In the genomic region with DNA sequence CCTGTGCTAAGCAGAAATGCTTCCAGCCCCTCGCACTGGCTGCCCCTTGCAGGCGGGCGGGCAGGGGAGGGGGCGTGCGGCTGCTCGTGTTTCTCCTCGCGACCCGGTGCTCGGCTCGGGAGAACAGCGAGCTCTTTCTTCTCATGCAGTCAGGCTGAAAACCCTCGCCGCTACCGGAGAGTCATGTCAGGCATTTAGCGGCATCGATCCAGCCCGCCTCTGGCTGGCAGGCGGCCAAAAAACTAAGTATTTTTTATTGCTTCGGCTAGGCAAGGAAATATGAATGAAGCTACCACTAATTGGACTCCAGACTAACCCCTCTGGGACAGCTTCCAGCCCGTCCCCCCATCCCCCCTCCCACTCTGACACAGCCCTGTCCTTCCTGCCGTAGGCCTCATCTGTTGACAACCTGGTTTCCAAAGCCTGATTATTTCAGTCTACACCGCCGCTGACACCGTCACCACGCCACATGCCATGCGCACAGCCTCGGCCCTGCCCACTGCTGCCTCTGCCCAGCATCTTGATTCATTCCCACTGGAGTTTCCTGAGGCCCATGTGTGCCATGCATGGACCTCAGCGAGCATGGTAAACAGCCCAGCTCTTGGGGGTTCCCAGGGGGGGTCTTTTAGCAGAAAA, we compare ENCODE assay signal across 8 cellular contexts. TPM values are rescaled to one million over a fixed set of nuclear protein-coding genes. Genes with fewer than 3 reads are reported as not detected.
DNase-seq lines count a peak whose midpoint lies in the region; ATAC-seq and TF ChIP-seq lines count a peak whose summit lies in the region.

No MANE protein-coding gene starts in this region.

- H3K9me3 ChIP-seq in body of pancreas, result no peaks in the 10 kb centered on the region
- H3K9me3 ChIP-seq in left lung, result no peaks in the 10 kb centered on the region
- no peaks in the 10 kb centered on the region for H3K9me3 ChIP-seq in upper lobe of right lung

- H3K27me3 ChIP-seq in body of pancreas (no peaks in the 10 kb centered on the region), left lung (no peaks in the 10 kb centered on the region), upper lobe of right lung (no peaks in the 10 kb centered on the region)

- WGBS in body of pancreas, 2 donors, result 53 to 73% methylated on average over 29 of the region's 29 CpGs

- H3K4me1 ChIP-seq in body of pancreas (peaks cover 39% of the 10 kb centered on the region), left lung (peaks cover 0 to 10% of the 10 kb centered on the region in 2 donors), upper lobe of right lung (peaks cover 25% of the 10 kb centered on the region)

- CTCF ChIA-PET in AG04449 (lab: Yijun Ruan, JAX), result interaction anchor here (1.7 to 2.0 kb wide), 4 partner anchors 9 to 426 kb away, joined by 3 to 6 read pairs (median 4); no protein-coding TSS in a partner anchor

- ATAC-seq in body of pancreas (peak; percentile 59), left lung (peak; percentile 46), upper lobe of right lung (no peak)

- H3K36me3 ChIP-seq in body of pancreas (replicated peaks in 1 of 2; ENCODE audit: insufficient read depth in 1 of 2, low read depth in 2 of 2) (peaks cover 0 to 15% of the 10 kb centered on the region in 2 donors), left lung (peaks cover 0 to 100% of the 10 kb centered on the region in 2 donors), upper lobe of right lung (peaks cover 96% of the 10 kb centered on the region)

- DNase-seq in AG04449 (ENCODE audit: low read depth, low spot score) (peak; percentile 87), NCI-H1694 treated with DMSO at 0.1 percent for 48 hours (lab: John Stamatoyannopoulos, UW) (peak; percentile 86), body of pancreas (peak; percentile 71 to 79 (median 75)), left lung (peak in 1 of 2 donors; percentile 53), upper lobe of right lung (peak; percentile 63), RKO (ENCODE audit: low spot score) (no peak), SW 1271 (lab: John Stamatoyannopoulos, UW) (no peak)
- DNase-seq in stimulated activated CD4-positive, alpha-beta T cell treated with anti-CD3 and anti-CD28 coated beads, Interleukin-12 subunit alpha, Interleukin-12 subunit beta, amount 100 ng/mL, for 4 hours, result no peak

- POLR2A ChIA-PET in AG04449 (lab: Yijun Ruan, JAX), result interaction anchor here (0.7 to 2.5 kb wide), 2 partner anchors 24 to 35 kb away, joined by 4 to 9 read pairs; a partner anchor contains a TSS

- TF ChIP-seq CTCF in AG04449 (IDR thresholded peaks at IDR 0.05; ENCODE audit: insufficient read depth, low read length, missing control alignments), result no peak
- no peak for TF ChIP-seq CTCF in body of pancreas (IDR thresholded peaks at IDR 0.05)
- no peak for TF ChIP-seq CTCF in left lung (IDR thresholded peaks at IDR 0.05)
- no peak for TF ChIP-seq CTCF in upper lobe of right lung (IDR thresholded peaks at IDR 0.05)

- H3K27ac ChIP-seq in body of pancreas, result peak overlapping the region in 3 of 4 donors; percentile 44 to 64 (median 56)
- no peak overlapping the region for H3K27ac ChIP-seq in left lung
- H3K27ac ChIP-seq in upper lobe of right lung, result no peak overlapping the region

- intact Hi-C loops in body of pancreas (cut with DNase I), result no loop called here
- intact Hi-C loops in left lung (cut with DNase I), result no loop called here
- intact Hi-C loops in upper lobe of right lung (cut with DNase I), result no loop called here

- TF ChIP-seq POLR2A in body of pancreas (IDR thresholded peaks at IDR 0.05), result no peak

- H3K4me3 ChIP-seq in AG04449 (ENCODE audit: low read depth, low read length), result peak overlapping the region; percentile 40
- no peak overlapping the region for H3K4me3 ChIP-seq in body of pancreas
- H3K4me3 ChIP-seq in left lung, result no peak overlapping the region
- no peak overlapping the region for H3K4me3 ChIP-seq in upper lobe of right lung

RNA-seq across cellular contexts. Expression of a gene that starts 35.3 kb away (rescaled TPM):
- 10 to 100 TPM; 16.6 to 33.9 TPM for total RNA-seq in body of pancreas
- 10 to 100 TPM; 48.2 to 69.9 TPM for total RNA-seq in left lung
- 58.8 TPM for total RNA-seq in upper lobe of right lung

Comparison
In these comparisons a context has a peak if more than half of its experiments do, and no peak if none do; other contexts are left out.
1. DNase-seq: peak in AG04449 (single experiment), NCI-H1694 treated with DMSO at 0.1 percent for 48 hours (single experiment), body of pancreas (4 of 4) and upper lobe of right lung (single experiment); none in stimulated activated CD4-positive, alpha-beta T cell treated with anti-CD3 and anti-CD28 coated beads, Interleukin-12 subunit alpha, Interleukin-12 subunit beta, amount 100 ng/mL, for 4 hours (single experiment), RKO (single experiment) and SW 1271 (0 of 2).
2. H3K27ac ChIP-seq: peak in body of pancreas (3 of 4); none in left lung (0 of 2) and upper lobe of right lung (single experiment).